ENCODE assay signal across 9 cellular contexts in genomic region chr1:115469703-115470476, GRCh38.
DNase-seq lines count a peak whose midpoint lies in the region; ATAC-seq and TF ChIP-seq lines count a peak whose summit lies in the region.
"Had no signal": no experiment of that assay in that cellular context is flagged by ENCODE, and none has a peak within 500 bp of the region (broad histone marks: within the 10 kb centered on the region; RNA-seq: fewer than 3 reads in every experiment).

No MANE protein-coding gene starts in this region.

- peaks cover 2% of the 10 kb centered on the region in 3 donors for H3K27me3 Mint-ChIP-seq in immature natural killer cell (ENCODE audit: low read depth in 3 of 3)

- in situ Hi-C loops in G401 (cut with HindIII; ENCODE audit: low sequenced_read_pairs): loop anchor here (25.0 kb wide), 1 partner anchor 333 kb away; no protein-coding TSS in a partner anchor

- H3K9ac ChIP-seq in BLaER1: no peak overlapping the region

- no peak overlapping the region for H3K27ac Mint-ChIP-seq in immature natural killer cell
- H3K27ac Mint-ChIP-seq: IgD-negative memory B cell had no signal

- DNase-seq in LNCaP clone FGC (ENCODE audit: low read depth) (no peak), T-helper 9 cell (peak; percentile 4), epidermal melanocyte (ENCODE audit: insufficient read length, low spot score) (peak; percentile 22), myocyte (ENCODE audit: low read depth) (peak; percentile 39), G401 (ENCODE audit: low spot score) (no peak), immature natural killer cell (no peak)

- no peak overlapping the region for H3K27ac ChIP-seq in BLaER1

- H3K36me3 ChIP-seq in BLaER1: no peaks in the 10 kb centered on the region

- peak; percentile 68 for ATAC-seq in GM18519 (IDR thresholded peaks at IDR 0.05; ENCODE audit: low FRiP score, unreplicated experiment)

- H3K27me3 ChIP-seq in BLaER1: no peaks in the 10 kb centered on the region

- H3K4me3 ChIP-seq in BLaER1 (no peak overlapping the region), LNCaP clone FGC (ENCODE audit: low read depth, low read length) (no peak overlapping the region)

- H3K4me1 Mint-ChIP-seq in immature natural killer cell: peaks cover 5 to 6% of the 10 kb centered on the region in 2 donors
- H3K4me1 Mint-ChIP-seq: IgD-negative memory B cell had no signal

- H4K20me1 ChIP-seq in BLaER1: no peaks in the 10 kb centered on the region

- H3K36me3 Mint-ChIP-seq in immature natural killer cell: no peaks in the 10 kb centered on the region

- no peaks in the 10 kb centered on the region for H3K9me3 ChIP-seq in BLaER1

- peak; percentile 97 for TF ChIP-seq CTCF in LNCaP clone FGC (IDR thresholded peaks at IDR 0.05; ENCODE audit: control insufficient read depth, extremely low read depth, insufficient read depth)

- H3K4me1 ChIP-seq in BLaER1: peaks cover 18% of the 10 kb centered on the region

- no peaks in the 10 kb centered on the region for H3K9me3 Mint-ChIP-seq in immature natural killer cell

- peak overlapping the region; percentile 53 for H3K4me2 ChIP-seq in BLaER1

- H3K4me3 Mint-ChIP-seq in immature natural killer cell: no peak overlapping the region
- H3K4me3 Mint-ChIP-seq: IgD-negative memory B cell had no signal

Comparison
In these comparisons a context has a peak if more than half of its experiments do, and no peak if none do; other contexts are left out.
1. DNase-seq: peak in T-helper 9 cell (single experiment), epidermal melanocyte (single experiment) and myocyte (single experiment); none in LNCaP clone FGC (single experiment), G401 (single experiment) and immature natural killer cell (0 of 3).